1 cellular context compared by ENCODE assay signal in the genomic region with DNA sequence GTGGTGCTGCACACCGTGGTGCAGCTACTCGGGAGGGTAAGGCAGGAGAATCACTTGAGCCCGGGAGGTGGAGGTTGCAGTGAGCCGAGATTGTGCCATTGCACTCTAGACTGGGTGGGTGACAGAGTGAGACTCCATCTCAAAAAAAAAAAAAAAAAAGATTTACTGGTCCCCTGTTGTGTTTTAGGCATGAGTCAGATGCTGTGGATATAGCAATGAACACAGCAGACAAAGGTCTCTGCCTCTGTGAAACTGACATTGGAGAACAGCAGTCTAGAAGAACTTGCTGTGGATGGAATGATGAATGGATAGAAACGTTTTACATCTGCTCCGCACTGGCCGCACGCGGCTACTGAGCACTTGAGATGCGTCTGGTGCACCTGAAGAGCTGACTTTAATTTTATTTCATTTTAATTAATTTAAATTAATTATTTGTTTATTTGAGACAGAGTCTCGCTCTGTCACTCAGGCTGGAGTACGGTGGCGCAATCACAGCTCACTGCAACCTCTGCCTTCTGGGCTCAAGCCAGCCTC.
TF ChIP-seq lines count a peak whose summit lies in the region.

No MANE protein-coding gene starts in this region.

TF ChIP-seq in HCT116, 20 proteins besides CTCF, POLR2A, EP300 and RAD21 (continued from another document):
- TF ChIP-seq, protein P1, sequence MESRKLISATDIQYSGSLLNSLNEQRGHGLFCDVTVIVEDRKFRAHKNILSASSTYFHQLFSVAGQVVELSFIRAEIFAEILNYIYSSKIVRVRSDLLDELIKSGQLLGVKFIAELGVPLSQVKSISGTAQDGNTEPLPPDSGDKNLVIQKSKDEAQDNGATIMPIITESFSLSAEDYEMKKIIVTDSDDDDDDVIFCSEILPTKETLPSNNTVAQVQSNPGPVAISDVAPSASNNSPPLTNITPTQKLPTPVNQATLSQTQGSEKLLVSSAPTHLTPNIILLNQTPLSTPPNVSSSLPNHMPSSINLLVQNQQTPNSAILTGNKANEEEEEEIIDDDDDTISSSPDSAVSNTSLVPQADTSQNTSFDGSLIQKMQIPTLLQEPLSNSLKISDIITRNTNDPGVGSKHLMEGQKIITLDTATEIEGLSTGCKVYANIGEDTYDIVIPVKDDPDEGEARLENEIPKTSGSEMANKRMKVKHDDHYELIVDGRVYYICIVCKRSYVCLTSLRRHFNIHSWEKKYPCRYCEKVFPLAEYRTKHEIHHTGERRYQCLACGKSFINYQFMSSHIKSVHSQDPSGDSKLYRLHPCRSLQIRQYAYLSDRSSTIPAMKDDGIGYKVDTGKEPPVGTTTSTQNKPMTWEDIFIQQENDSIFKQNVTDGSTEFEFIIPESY (IDR thresholded peaks at IDR 0.05; ENCODE audit: extremely low read depth, insufficient replicate concordance, low read length), result no peak
- TF ChIP-seq EGR1 (IDR thresholded peaks at IDR 0.05; ENCODE audit: low read depth) (no peak), FOSL1 (IDR thresholded peaks at IDR 0.05; ENCODE audit: low read depth) (no peak), JUND (IDR thresholded peaks at IDR 0.05) (no peak), POLR2AphosphoS5 (IDR thresholded peaks at IDR 0.05; ENCODE audit: low read depth, low read length) (no peak), EZH2phosphoT487 (IDR thresholded peaks at IDR 0.05; ENCODE audit: borderline replicate concordance) (no peak), EZH2 (IDR thresholded peaks at IDR 0.05) (no peak)
- TF ChIP-seq, protein P2, sequence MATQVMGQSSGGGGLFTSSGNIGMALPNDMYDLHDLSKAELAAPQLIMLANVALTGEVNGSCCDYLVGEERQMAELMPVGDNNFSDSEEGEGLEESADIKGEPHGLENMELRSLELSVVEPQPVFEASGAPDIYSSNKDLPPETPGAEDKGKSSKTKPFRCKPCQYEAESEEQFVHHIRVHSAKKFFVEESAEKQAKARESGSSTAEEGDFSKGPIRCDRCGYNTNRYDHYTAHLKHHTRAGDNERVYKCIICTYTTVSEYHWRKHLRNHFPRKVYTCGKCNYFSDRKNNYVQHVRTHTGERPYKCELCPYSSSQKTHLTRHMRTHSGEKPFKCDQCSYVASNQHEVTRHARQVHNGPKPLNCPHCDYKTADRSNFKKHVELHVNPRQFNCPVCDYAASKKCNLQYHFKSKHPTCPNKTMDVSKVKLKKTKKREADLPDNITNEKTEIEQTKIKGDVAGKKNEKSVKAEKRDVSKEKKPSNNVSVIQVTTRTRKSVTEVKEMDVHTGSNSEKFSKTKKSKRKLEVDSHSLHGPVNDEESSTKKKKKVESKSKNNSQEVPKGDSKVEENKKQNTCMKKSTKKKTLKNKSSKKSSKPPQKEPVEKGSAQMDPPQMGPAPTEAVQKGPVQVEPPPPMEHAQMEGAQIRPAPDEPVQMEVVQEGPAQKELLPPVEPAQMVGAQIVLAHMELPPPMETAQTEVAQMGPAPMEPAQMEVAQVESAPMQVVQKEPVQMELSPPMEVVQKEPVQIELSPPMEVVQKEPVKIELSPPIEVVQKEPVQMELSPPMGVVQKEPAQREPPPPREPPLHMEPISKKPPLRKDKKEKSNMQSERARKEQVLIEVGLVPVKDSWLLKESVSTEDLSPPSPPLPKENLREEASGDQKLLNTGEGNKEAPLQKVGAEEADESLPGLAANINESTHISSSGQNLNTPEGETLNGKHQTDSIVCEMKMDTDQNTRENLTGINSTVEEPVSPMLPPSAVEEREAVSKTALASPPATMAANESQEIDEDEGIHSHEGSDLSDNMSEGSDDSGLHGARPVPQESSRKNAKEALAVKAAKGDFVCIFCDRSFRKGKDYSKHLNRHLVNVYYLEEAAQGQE (IDR thresholded peaks at IDR 0.05; ENCODE audit: low read depth), result no peak
- TF ChIP-seq, protein P3, sequence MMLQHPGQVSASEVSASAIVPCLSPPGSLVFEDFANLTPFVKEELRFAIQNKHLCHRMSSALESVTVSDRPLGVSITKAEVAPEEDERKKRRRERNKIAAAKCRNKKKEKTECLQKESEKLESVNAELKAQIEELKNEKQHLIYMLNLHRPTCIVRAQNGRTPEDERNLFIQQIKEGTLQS (IDR thresholded peaks at IDR 0.05), result no peak
